ENCODE assay signal across 1 cellular context in the genomic region with DNA sequence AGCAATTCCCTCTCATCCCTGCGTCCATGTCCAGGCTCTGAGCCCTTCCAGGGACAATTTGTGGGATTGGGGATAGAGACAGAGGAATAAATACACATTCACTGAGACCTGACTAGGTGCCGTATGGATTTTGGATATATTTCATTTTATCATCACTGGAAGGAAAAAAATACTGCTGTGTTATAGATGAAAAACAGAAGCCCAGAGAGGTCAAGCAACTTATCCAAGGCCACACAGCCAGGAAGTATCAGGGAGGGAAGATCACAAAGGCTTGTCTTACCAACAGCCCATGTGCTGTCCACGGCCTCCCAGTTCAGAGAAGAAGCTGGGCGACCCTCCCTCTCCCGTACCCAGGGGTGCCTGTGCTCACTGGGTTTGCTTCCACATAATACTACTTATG.
A peak's percentile ranks its signal among the peaks of the same experiment; 100 is the strongest.
TF ChIP-seq lines count a peak whose summit lies in the region.

No MANE protein-coding gene starts in this region.

TF ChIP-seq in H1, 55 proteins besides CTCF, POLR2A, EP300 and RAD21:
- TF ChIP-seq PHF8 (conservative IDR thresholded peaks at IDR 0.05; ENCODE audit: low read depth, low read length) (no peak), KDM1A (IDR thresholded peaks at IDR 0.05; ENCODE audit: borderline replicate concordance, low read length) (peak; percentile 74; the same call in 1 of the 2 replicates), HDAC2 (IDR thresholded peaks at IDR 0.05; ENCODE audit: borderline replicate concordance in 1 of 2, low read depth in 2 of 2, low read length in 2 of 2) (no peak), BACH1 (IDR thresholded peaks at IDR 0.05; ENCODE audit: low read length) (no peak)
